ENCODE assay signal across 8 cellular contexts in genomic region chr7:128343554-128344430, GRCh38.
DNase-seq lines count a peak whose midpoint lies in the region; ATAC-seq and TF ChIP-seq lines count a peak whose summit lies in the region.

Gene RBM28 (minus strand): TSS chr7:128343908. CDS start chr7:128343793, 115 bp downstream.

- H3K4me3 ChIP-seq in retinal pigment epithelial cell (ENCODE audit: low read length) = peak within 1 kb of the TSS; percentile 78

- peak; percentile 91 for ATAC-seq in HG02973 (IDR thresholded peaks at IDR 0.05; ENCODE audit: unreplicated experiment)

- peak; percentile 86 for DNase-seq in NCI-H1436 (lab: John Stamatoyannopoulos, UW)
- no peak for DNase-seq in NCI-H1436 treated with DMSO at 0.1 percent for 48 hours (lab: John Stamatoyannopoulos, UW)
- DNase-seq in NCI-H2029 treated with DMSO at 0.1 percent for 48 hours (lab: John Stamatoyannopoulos, UW) = peak; percentile 82
- DNase-seq in T1000 (lab: John Stamatoyannopoulos, UW) = peak; percentile 78
- DNase-seq in astrocyte of the hippocampus (ENCODE audit: low read depth, low spot score) = peak; percentile 96
- peak; percentile 80 to 81 for DNase-seq in hippocampal formation (lab: John Stamatoyannopoulos, UW)
- peak; percentile 66 for DNase-seq in retinal pigment epithelial cell (ENCODE audit: low read depth)

- no peak for TF ChIP-seq CTCF in retinal pigment epithelial cell (conservative IDR thresholded peaks at IDR 0.05; ENCODE audit: low read depth, low read length)
